In the genomic region with DNA sequence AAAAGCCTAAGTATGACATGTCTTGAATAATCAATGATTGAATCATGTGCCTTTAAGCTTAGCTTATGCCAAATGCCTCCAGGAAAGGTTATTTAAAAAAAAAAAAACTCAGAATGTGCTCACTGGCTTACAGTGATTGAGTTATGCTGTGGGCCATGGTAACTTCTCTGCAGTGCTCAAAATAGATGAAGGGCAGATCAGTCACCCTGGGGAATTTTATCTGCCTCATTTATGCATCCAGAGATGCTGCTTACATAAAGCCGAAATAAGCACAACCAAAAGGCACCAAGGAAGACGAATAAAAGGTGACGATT, we compare ENCODE assay signal across 10 cellular contexts.
DNase-seq lines count a peak whose midpoint lies in the region; ATAC-seq and TF ChIP-seq lines count a peak whose summit lies in the region.
"Had no signal": no experiment of that assay in that cellular context is flagged by ENCODE, and none has a peak within 500 bp of the region (broad histone marks: within the 10 kb centered on the region; RNA-seq: fewer than 3 reads in every experiment).

No MANE protein-coding gene starts in this region.

- peak; percentile 31 for ATAC-seq in activated CD8-positive, alpha-beta T cell treated with anti-CD3 and anti-CD28 coated beads, Interleukin-2, amount 10 ng/mL, durations not matched to agents 7 days and 5 days
- ATAC-seq in memory B cell (ENCODE audit: low read depth) (peak; percentile 41), HG03095 (IDR thresholded peaks at IDR 0.05; ENCODE audit: unreplicated experiment) (no peak)

- H3K27me3 ChIP-seq in uterus: no peaks in the 10 kb centered on the region

- no peak overlapping the region for H3K4me3 ChIP-seq in uterus

- peaks cover 3% of the 10 kb centered on the region for H3K36me3 Mint-ChIP-seq in activated CD8-positive, alpha-beta T cell treated with anti-CD3 and anti-CD28 coated beads, Interleukin-2, amount 10 ng/mL, durations not matched to agents 7 days and 5 days (ENCODE audit: low read depth)
- no peaks in the 10 kb centered on the region for H3K36me3 Mint-ChIP-seq in memory B cell

- H3K4me3 Mint-ChIP-seq in activated CD8-positive, alpha-beta T cell treated with anti-CD3 and anti-CD28 coated beads, Interleukin-2, amount 10 ng/mL, durations not matched to agents 7 days and 5 days: peak overlapping the region; percentile 63
- peak overlapping the region; percentile 77 for H3K4me3 Mint-ChIP-seq in memory B cell

- H3K4me1 ChIP-seq in uterus: peaks cover 6 to 12% of the 10 kb centered on the region in 2 donors

- no peaks in the 10 kb centered on the region for H3K9me3 Mint-ChIP-seq in activated CD8-positive, alpha-beta T cell treated with anti-CD3 and anti-CD28 coated beads, Interleukin-2, amount 10 ng/mL, durations not matched to agents 7 days and 5 days (ENCODE audit: insufficient read depth)
- no peaks in the 10 kb centered on the region for H3K9me3 Mint-ChIP-seq in memory B cell

- H3K36me3 ChIP-seq in uterus: no peaks in the 10 kb centered on the region

- CTCF ChIA-PET in activated CD8-positive, alpha-beta T cell treated with anti-CD3 and anti-CD28 coated beads, Interleukin-2, amount 10 ng/mL, durations not matched to agents 7 days and 5 days (lab: Charles Lee): interaction anchor here (1.1 to 1.5 kb wide), 3 partner anchors 9 to 162 kb away, joined by 3 to 4 read pairs (median 4); no protein-coding TSS in a partner anchor

- H3K27ac Mint-ChIP-seq in activated CD8-positive, alpha-beta T cell treated with anti-CD3 and anti-CD28 coated beads, Interleukin-2, amount 10 ng/mL, durations not matched to agents 7 days and 5 days: peak overlapping the region; percentile 89
- H3K27ac Mint-ChIP-seq in memory B cell: peak overlapping the region; percentile 87

- intact Hi-C loops in uterus (cut with DNase I; ENCODE audit: low total_unique reads): no loop called here

- TF ChIP-seq CTCF in uterus (IDR thresholded peaks at IDR 0.05): no peak

- peak overlapping the region; percentile 38 to 45 for H3K27ac ChIP-seq in uterus

- H3K4me1 Mint-ChIP-seq in activated CD8-positive, alpha-beta T cell treated with anti-CD3 and anti-CD28 coated beads, Interleukin-2, amount 10 ng/mL, durations not matched to agents 7 days and 5 days (ENCODE audit: low read depth): peaks cover 91% of the 10 kb centered on the region
- H3K4me1 Mint-ChIP-seq in memory B cell: peaks cover 47% of the 10 kb centered on the region

- no peaks in the 10 kb centered on the region for H3K27me3 Mint-ChIP-seq in activated CD8-positive, alpha-beta T cell treated with anti-CD3 and anti-CD28 coated beads, Interleukin-2, amount 10 ng/mL, durations not matched to agents 7 days and 5 days (ENCODE audit: low read depth)
- H3K27me3 Mint-ChIP-seq in memory B cell: no peaks in the 10 kb centered on the region

- no peaks in the 10 kb centered on the region for H3K9me3 ChIP-seq in uterus

- DNase-seq in stimulated activated CD4-positive, alpha-beta T cell treated with anti-CD3 and anti-CD28 coated beads, Interleukin-15, amount 100 ng/mL, for 48 hours (ENCODE audit: low read depth in 2 of 2): peak; percentile 14 to 19
- DNase-seq in stimulated activated CD4-positive, alpha-beta T cell treated with anti-CD3 and anti-CD28 coated beads, Interleukin-12 subunit alpha, Interleukin-12 subunit beta, amount 100 ng/mL, for 4 hours: no peak
- DNase-seq in activated CD8-positive, alpha-beta T cell treated with anti-CD3 and anti-CD28 coated beads, Interleukin-2, amount 10 ng/mL, durations not matched to agents 7 days and 5 days: no peak
- DNase-seq in memory B cell (ENCODE audit: low spot score in 2 of 2) (no peak), uterus (no peak), iPS-NIHi7 (ENCODE audit: extremely low spot score) (no peak), NAMALWA (ENCODE audit: low spot score) (no peak)
- DNase-seq: NCI-H1417, SHP77 treated with DMSO at 0.1 percent for 48 hours had no signal

- POLR2A ChIA-PET in activated CD8-positive, alpha-beta T cell treated with anti-CD3 and anti-CD28 coated beads, Interleukin-2, amount 10 ng/mL, durations not matched to agents 7 days and 5 days (lab: Charles Lee): interaction anchor here (0.7 to 1.3 kb wide), 2 partner anchors 65 to 86 kb away, joined by 3 to 6 read pairs; no protein-coding TSS in a partner anchor

- no peak for TF ChIP-seq POLR2A in uterus (IDR thresholded peaks at IDR 0.05)

Comparison
In these comparisons a context has a peak if more than half of its experiments do, and no peak if none do; other contexts are left out.
1. DNase-seq: peak in stimulated activated CD4-positive, alpha-beta T cell treated with anti-CD3 and anti-CD28 coated beads, Interleukin-15, amount 100 ng/mL, for 48 hours (2 of 2); none in stimulated activated CD4-positive, alpha-beta T cell treated with anti-CD3 and anti-CD28 coated beads, Interleukin-12 subunit alpha, Interleukin-12 subunit beta, amount 100 ng/mL, for 4 hours (single experiment), activated CD8-positive, alpha-beta T cell treated with anti-CD3 and anti-CD28 coated beads, Interleukin-2, amount 10 ng/mL, durations not matched to agents 7 days and 5 days (single experiment), memory B cell (0 of 2), uterus (0 of 2), iPS-NIHi7 (single experiment) and NAMALWA (single experiment).